ENCODE assay signal across 11 cellular contexts in the genomic region with DNA sequence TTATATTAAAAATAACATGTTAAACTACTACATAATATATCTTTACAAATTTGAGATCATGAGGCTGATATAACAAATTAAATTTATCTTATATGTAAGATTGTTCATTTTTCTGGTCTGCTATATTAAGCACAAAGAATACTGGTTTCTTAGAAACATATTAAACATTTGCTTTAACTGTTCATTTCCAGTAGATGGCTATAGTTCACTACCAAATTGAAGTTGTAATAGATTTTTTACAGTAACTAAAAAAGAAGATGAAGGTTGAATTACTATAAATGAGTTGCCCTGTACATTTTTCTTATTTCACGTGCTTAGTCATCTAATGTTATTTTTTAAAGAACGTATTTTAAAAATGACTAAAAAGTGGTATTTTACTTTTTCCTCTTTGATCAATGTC. TPM values are rescaled to one million over a fixed set of nuclear protein-coding genes. Genes with fewer than 3 reads are reported as not detected.
DNase-seq lines count a peak whose midpoint lies in the region; TF ChIP-seq lines count a peak whose summit lies in the region.
"Had no signal": no experiment of that assay in that cellular context is flagged by ENCODE, and none has a peak within 500 bp of the region (broad histone marks: within the 10 kb centered on the region; RNA-seq: fewer than 3 reads in every experiment).

No MANE protein-coding gene starts in this region.

- no peaks in the 10 kb centered on the region for H3K9me3 ChIP-seq in OCI-LY7 (ENCODE audit: low read length)
- H3K9me3 ChIP-seq: prostate gland had no signal

- DNase-seq in AG08395 (ENCODE audit: low spot score) (peak; percentile 26), HCEC 1CT (peak; percentile 64), OCI-LY7 (ENCODE audit: low spot score) (no peak), fibroblast of peridontal ligament (ENCODE audit: extremely low read depth) (peak; percentile 74), activated T-cell treated with anti-CD3 and anti-CD28 coated beads for 4 hours (no peak), iPS-NIHi11 (ENCODE audit: low spot score) (no peak)
- DNase-seq in activated CD8-positive, alpha-beta memory T cell treated with anti-CD3 and anti-CD28 coated beads, Interleukin-2, amount 50 U/mL, for 4 hours = no peak
- no peak for DNase-seq in activated T-cell treated with anti-CD3 and anti-CD28 coated beads, Interleukin-2, amount 50 U/mL, for 48 hours
- DNase-seq: activated T-cell treated with anti-CD3 and anti-CD28 coated beads, Interleukin-2, amount 50 U/mL, for 24 hours; stimulated activated naive CD8-positive, alpha-beta T cell treated with anti-CD3 and anti-CD28 coated beads, Interleukin-15, Interleukin-2, amounts not matched to agents 100 U/mL and 50 U/mL, for 24 hours had no signal

- peak; percentile 47 for TF ChIP-seq CTCF in OCI-LY7 (conservative IDR thresholded peaks at IDR 0.05; ENCODE audit: low read length)

- no peaks in the 10 kb centered on the region for H3K79me2 ChIP-seq in OCI-LY7 (ENCODE audit: insufficient read depth, low read depth, low read length)

- H3K36me3 ChIP-seq in OCI-LY7 (ENCODE audit: insufficient read depth, low read length) = no peaks in the 10 kb centered on the region
- H3K36me3 ChIP-seq: prostate gland had no signal

- no peak overlapping the region for H2AFZ ChIP-seq in OCI-LY7 (ENCODE audit: low read length)

- H4K20me1 ChIP-seq in OCI-LY7 (ENCODE audit: insufficient read depth, low read length) = no peaks in the 10 kb centered on the region

- H3K9me2 ChIP-seq in OCI-LY7 (ENCODE audit: insufficient read depth, low read length) = no peaks in the 10 kb centered on the region

- POLR2A ChIA-PET in OCI-LY7 (lab: Charles Lee) = no interaction called here

- H3K4me2 ChIP-seq in OCI-LY7 (ENCODE audit: low read length) = no peak overlapping the region

- CTCF ChIA-PET in OCI-LY7 (lab: Charles Lee; ENCODE audit: unreplicated experiment) = no interaction called here

- intact Hi-C loops in OCI-LY7 (cut with micrococcal nuclease; ENCODE audit: unreplicated experiment) = loop anchor here (5.0 to 10.0 kb wide), 2 partner anchors 310 to 823 kb away; no protein-coding TSS in a partner anchor

- BruUV-seq in OCI-LY7 (replicated peaks; lab: Mats Ljungman, UMichigan) = no TSS peak

- H3K4me3 ChIP-seq in OCI-LY7 (ENCODE audit: low read depth, low read length, poor library complexity, severe bottlenecking) = no peak overlapping the region
- H3K4me3 ChIP-seq: prostate gland had no signal

- no peak overlapping the region for H3K27ac ChIP-seq in OCI-LY7 (ENCODE audit: low read depth, low read length, poor library complexity, severe bottlenecking)
- H3K27ac ChIP-seq: prostate gland had no signal

- H3K4me1 ChIP-seq in OCI-LY7 (ENCODE audit: insufficient read depth, low read length, poor library complexity, severe bottlenecking) = no peaks in the 10 kb centered on the region
- H3K4me1 ChIP-seq: prostate gland had no signal

RNA-seq across cellular contexts. Expression of a gene that starts 57.0 kb away (rescaled TPM):
- total RNA-seq in OCI-LY7 (2014; rRNA removed; shearing (Covaris generic)) = 8.9 and 10.5 TPM in 2 replicates
- total RNA-seq in OCI-LY7 (2022) = 11.9 and 12.1 TPM in 2 replicates

Comparison
In these comparisons a context has a peak if more than half of its experiments do, and no peak if none do; other contexts are left out.
1. DNase-seq: peak in AG08395 (single experiment), HCEC 1CT (single experiment) and fibroblast of peridontal ligament (single experiment); none in OCI-LY7 (single experiment), activated T-cell treated with anti-CD3 and anti-CD28 coated beads for 4 hours (single experiment), activated CD8-positive, alpha-beta memory T cell treated with anti-CD3 and anti-CD28 coated beads, Interleukin-2, amount 50 U/mL, for 4 hours (single experiment), activated T-cell treated with anti-CD3 and anti-CD28 coated beads, Interleukin-2, amount 50 U/mL, for 48 hours (0 of 2) and iPS-NIHi11 (single experiment).